In genomic region chr22:25172153-25172552, GRCh38 we compare ENCODE assay signal across 9 cellular contexts. TPM values are rescaled to one million over a fixed set of nuclear protein-coding genes. Genes with fewer than 3 reads are reported as not detected.
DNase-seq lines count a peak whose midpoint lies in the region; ATAC-seq and TF ChIP-seq lines count a peak whose summit lies in the region.
"Had no signal": no experiment of that assay in that cellular context is flagged by ENCODE, and none has a peak within 500 bp of the region (broad histone marks: within the 10 kb centered on the region; RNA-seq: fewer than 3 reads in every experiment).

No MANE protein-coding gene starts in this region.

- no peaks in the 10 kb centered on the region for H3K36me3 Mint-ChIP-seq in stimulated activated effector memory CD8-positive, alpha-beta T cell treated with anti-CD3 and anti-CD28 coated beads, Interleukin-12 subunit alpha, Interleukin-12 subunit beta, amount 100 ng/mL, for 72 hours
- no peaks in the 10 kb centered on the region for H3K36me3 Mint-ChIP-seq in natural killer cell treated with Interleukin-12 subunit alpha and Interleukin-12 subunit beta and Interleukin-15 and Interleukin-18, amount 100 ng/mL, for 72 hours

- no peaks in the 10 kb centered on the region for H3K4me1 ChIP-seq in cardiac muscle cell (ENCODE audit: low read depth)

- DNase-seq in HuH-7 (ENCODE audit: low spot score) (peak; percentile 50), cardiac muscle cell (ENCODE audit: low read depth in 1 of 2, low spot score in 1 of 2) (peak in 1 of 2 donors; percentile 12)
- peak; percentile 53 for DNase-seq in activated CD4-positive, alpha-beta T cell treated with anti-CD3 and anti-CD28 coated beads for 48 hours
- DNase-seq in stimulated activated effector memory CD8-positive, alpha-beta T cell treated with anti-CD3 and anti-CD28 coated beads, Interleukin-12 subunit alpha, Interleukin-12 subunit beta, amount 100 ng/mL, for 72 hours (ENCODE audit: low spot score in 2 of 2): no peak
- no peak for DNase-seq in natural killer cell treated with Interleukin-12 subunit alpha and Interleukin-12 subunit beta and Interleukin-15 and Interleukin-18, amount 100 ng/mL, for 72 hours (ENCODE audit: low spot score)

- H3K27me3 ChIP-seq in cardiac muscle cell: no peaks in the 10 kb centered on the region

- H3K4me3 Mint-ChIP-seq in stimulated activated effector memory CD8-positive, alpha-beta T cell treated with anti-CD3 and anti-CD28 coated beads, Interleukin-12 subunit alpha, Interleukin-12 subunit beta, amount 100 ng/mL, for 72 hours: no peak overlapping the region
- H3K4me3 Mint-ChIP-seq in natural killer cell treated with Interleukin-12 subunit alpha and Interleukin-12 subunit beta and Interleukin-15 and Interleukin-18, amount 100 ng/mL, for 72 hours: no peak overlapping the region

- H3K36me3 ChIP-seq in cardiac muscle cell: peaks cover 26% of the 10 kb centered on the region

- no peak overlapping the region for H3K27ac Mint-ChIP-seq in stimulated activated effector memory CD8-positive, alpha-beta T cell treated with anti-CD3 and anti-CD28 coated beads, Interleukin-12 subunit alpha, Interleukin-12 subunit beta, amount 100 ng/mL, for 72 hours
- H3K27ac Mint-ChIP-seq in natural killer cell treated with Interleukin-12 subunit alpha and Interleukin-12 subunit beta and Interleukin-15 and Interleukin-18, amount 100 ng/mL, for 72 hours: no peak overlapping the region

- TF ChIP-seq CTCF in cardiac muscle cell (IDR thresholded peaks at IDR 0.05; ENCODE audit: low read depth, low read length): peak; percentile 39

- no peak overlapping the region for H3K27ac ChIP-seq in cardiac muscle cell

- no peaks in the 10 kb centered on the region for H3K27me3 Mint-ChIP-seq in natural killer cell treated with Interleukin-12 subunit alpha and Interleukin-12 subunit beta and Interleukin-15 and Interleukin-18, amount 100 ng/mL, for 72 hours

- peak; percentile 76 for ATAC-seq in stimulated activated effector memory CD8-positive, alpha-beta T cell treated with anti-CD3 and anti-CD28 coated beads, Interleukin-12 subunit alpha, Interleukin-12 subunit beta, amount 100 ng/mL, for 72 hours
- ATAC-seq in HG03280 (IDR thresholded peaks at IDR 0.05; ENCODE audit: unreplicated experiment): no peak
- no peak for ATAC-seq in GM19351 (IDR thresholded peaks at IDR 0.05; ENCODE audit: unreplicated experiment)
- no peak for ATAC-seq in natural killer cell treated with Interleukin-12 subunit alpha and Interleukin-12 subunit beta and Interleukin-15 and Interleukin-18, amount 100 ng/mL, for 72 hours
- ATAC-seq in GM19324 (IDR thresholded peaks at IDR 0.05; ENCODE audit: low FRiP score, unreplicated experiment): no peak

- no peaks in the 10 kb centered on the region for H3K4me1 Mint-ChIP-seq in stimulated activated effector memory CD8-positive, alpha-beta T cell treated with anti-CD3 and anti-CD28 coated beads, Interleukin-12 subunit alpha, Interleukin-12 subunit beta, amount 100 ng/mL, for 72 hours
- no peaks in the 10 kb centered on the region for H3K4me1 Mint-ChIP-seq in natural killer cell treated with Interleukin-12 subunit alpha and Interleukin-12 subunit beta and Interleukin-15 and Interleukin-18, amount 100 ng/mL, for 72 hours (ENCODE audit: low read depth in 2 of 2)

- H3K4me3 ChIP-seq in cardiac muscle cell: no peak overlapping the region

- H3K9me3 ChIP-seq in cardiac muscle cell (ENCODE audit: low read depth): no peaks in the 10 kb centered on the region

- H3K9me3 Mint-ChIP-seq in stimulated activated effector memory CD8-positive, alpha-beta T cell treated with anti-CD3 and anti-CD28 coated beads, Interleukin-12 subunit alpha, Interleukin-12 subunit beta, amount 100 ng/mL, for 72 hours: no peaks in the 10 kb centered on the region
- H3K9me3 Mint-ChIP-seq in natural killer cell treated with Interleukin-12 subunit alpha and Interleukin-12 subunit beta and Interleukin-15 and Interleukin-18, amount 100 ng/mL, for 72 hours: no peaks in the 10 kb centered on the region

RNA-seq across cellular contexts. Expression of gene CRYBB3, which starts 27.5 kb away (rescaled TPM):
- total RNA-seq in cardiac muscle cell: not detected in 2 replicates
- polyA plus RNA-seq in cardiac muscle cell: 0.21 and 0.55 TPM in 2 replicates
- under 1 TPM in 1 of 2 donors, not detected in 1; 0.78 TPM for total RNA-seq in natural killer cell treated with Interleukin-12 subunit alpha and Interleukin-12 subunit beta and Interleukin-15 and Interleukin-18, amount 100 ng/mL, for 72 hours
- total RNA-seq: M059J had no signal

RNA-seq across cellular contexts. Expression of gene CRYBB2, which starts 47.3 kb away (rescaled TPM):
- 0.28 TPM in 1 of 2 replicates, not detected in the other for total RNA-seq in cardiac muscle cell
- polyA plus RNA-seq in cardiac muscle cell: not detected in 2 replicates
- not detected for total RNA-seq in natural killer cell treated with Interleukin-12 subunit alpha and Interleukin-12 subunit beta and Interleukin-15 and Interleukin-18, amount 100 ng/mL, for 72 hours

Comparison
In these comparisons a context has a peak if more than half of its experiments do, and no peak if none do; other contexts are left out.
1. DNase-seq: peak in HuH-7 (single experiment) and activated CD4-positive, alpha-beta T cell treated with anti-CD3 and anti-CD28 coated beads for 48 hours (single experiment); none in stimulated activated effector memory CD8-positive, alpha-beta T cell treated with anti-CD3 and anti-CD28 coated beads, Interleukin-12 subunit alpha, Interleukin-12 subunit beta, amount 100 ng/mL, for 72 hours (0 of 2) and natural killer cell treated with Interleukin-12 subunit alpha and Interleukin-12 subunit beta and Interleukin-15 and Interleukin-18, amount 100 ng/mL, for 72 hours (single experiment).